In the genomic region with DNA sequence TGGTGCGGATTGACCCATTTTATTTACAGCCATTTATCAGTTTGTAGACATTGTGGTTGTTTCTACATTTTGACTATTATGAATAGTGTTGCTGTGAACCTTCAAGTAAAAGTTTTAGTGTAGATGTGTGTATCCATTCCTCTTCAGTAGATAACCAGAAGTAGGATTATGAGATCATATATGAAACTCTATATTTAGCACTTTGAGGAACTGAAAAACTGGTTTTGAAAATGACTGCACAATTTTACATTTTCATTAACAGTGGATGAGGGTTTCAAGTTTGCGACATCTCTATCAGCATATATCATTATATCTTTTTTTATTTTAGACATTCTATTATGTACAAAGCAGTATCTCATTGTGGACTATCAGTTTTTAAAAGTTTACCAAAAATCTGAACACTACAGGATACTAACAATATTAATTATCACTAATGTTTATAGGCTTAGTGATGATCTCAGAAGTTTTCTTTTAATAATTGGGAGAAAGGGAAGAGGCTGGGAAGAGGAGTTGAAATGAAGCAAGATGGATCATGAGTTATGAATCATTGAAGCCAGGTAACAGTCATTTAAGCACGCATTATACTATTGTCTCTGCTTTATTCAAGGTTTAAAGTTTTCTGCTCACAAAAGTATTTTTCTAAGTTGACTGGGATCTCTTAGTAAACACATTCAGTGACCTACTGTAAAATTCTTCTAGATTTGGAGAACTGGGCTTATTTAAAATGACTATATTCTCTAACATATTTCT, we compare ENCODE assay signal across 13 cellular contexts.
A peak's percentile ranks its signal among the peaks of the same experiment; 100 is the strongest.
DNase-seq lines count a peak whose midpoint lies in the region; ATAC-seq and TF ChIP-seq lines count a peak whose summit lies in the region.
"Had no signal": no experiment of that assay in that cellular context is flagged by ENCODE, and none has a peak within 500 bp of the region (broad histone marks: within the 10 kb centered on the region; RNA-seq: fewer than 3 reads in every experiment).

No MANE protein-coding gene starts in this region.

- H3K4me3 ChIP-seq in OCI-LY7 (ENCODE audit: low read depth, low read length, poor library complexity, severe bottlenecking): no peak overlapping the region

- DNase-seq in OCI-LY7 (ENCODE audit: low spot score) (peak; percentile 1), NCI-H2107 treated with DMSO at 0.1 percent for 48 hours (lab: John Stamatoyannopoulos, UW; ENCODE audit: unreplicated experiment) (no peak), DMS114 treated with DMSO at 0.1 percent for 48 hours (lab: John Stamatoyannopoulos, UW; ENCODE audit: unreplicated experiment) (no peak), HK-2 (ENCODE audit: unreplicated experiment) (no peak)
- no peak for DNase-seq in activated naive CD4-positive, alpha-beta T cell (lab: John Stamatoyannopoulos, UW)
- DNase-seq: anterior cingulate cortex, immature natural killer cell, IMR-90 had no signal

- H3K79me2 ChIP-seq in OCI-LY7 (ENCODE audit: insufficient read depth, low read depth, low read length): no peaks in the 10 kb centered on the region

- no peak overlapping the region for H2AFZ ChIP-seq in OCI-LY7 (ENCODE audit: low read length)

- TF ChIP-seq CTCF in OCI-LY7 (conservative IDR thresholded peaks at IDR 0.05; ENCODE audit: low read length): no peak

- H3K27ac ChIP-seq in OCI-LY7 (ENCODE audit: low read depth, low read length, poor library complexity, severe bottlenecking): no peak overlapping the region
- H3K27ac ChIP-seq: epithelial cell of prostate had no signal

- no peak overlapping the region for H3K4me2 ChIP-seq in OCI-LY7 (ENCODE audit: low read length)

- intact Hi-C loops in OCI-LY7 (cut with micrococcal nuclease; ENCODE audit: unreplicated experiment): no loop called here

- H3K36me3 ChIP-seq in OCI-LY7 (ENCODE audit: insufficient read depth, low read length): no peaks in the 10 kb centered on the region

- H4K20me1 ChIP-seq in OCI-LY7 (ENCODE audit: insufficient read depth, low read length): no peaks in the 10 kb centered on the region

- no peaks in the 10 kb centered on the region for H3K9me3 ChIP-seq in OCI-LY7 (ENCODE audit: low read length)

- no peaks in the 10 kb centered on the region for H3K4me1 ChIP-seq in OCI-LY7 (ENCODE audit: insufficient read depth, low read length, poor library complexity, severe bottlenecking)

- CTCF ChIA-PET in OCI-LY7 (lab: Charles Lee; ENCODE audit: unreplicated experiment): no interaction called here

- peak; percentile 92 for ATAC-seq in GM18858 (IDR thresholded peaks at IDR 0.05; ENCODE audit: unreplicated experiment)
- peak; percentile 93 for ATAC-seq in GM21529 (IDR thresholded peaks at IDR 0.05; ENCODE audit: unreplicated experiment)
- peak; percentile 91 for ATAC-seq in HG03103 (IDR thresholded peaks at IDR 0.05; ENCODE audit: low read depth, unreplicated experiment)
- ATAC-seq: natural killer cell treated with Interleukin-12 subunit alpha and Interleukin-12 subunit beta and Interleukin-15 and Interleukin-18, amount 100 ng/mL, for 72 hours had no signal

- POLR2A ChIA-PET in OCI-LY7 (lab: Charles Lee): no interaction called here

- H3K9me2 ChIP-seq in OCI-LY7 (ENCODE audit: insufficient read depth, low read length): no peaks in the 10 kb centered on the region

- no TSS peak for BruUV-seq in OCI-LY7 (replicated peaks; lab: Mats Ljungman, UMichigan)
